In genomic region chr7:148515237-148515636, GRCh38 we compare ENCODE assay signal across 22 cellular contexts.
DNase-seq lines count a peak whose midpoint lies in the region; ATAC-seq and TF ChIP-seq lines count a peak whose summit lies in the region.
"Had no signal": no experiment of that assay in that cellular context is flagged by ENCODE, and none has a peak within 500 bp of the region (broad histone marks: within the 10 kb centered on the region; RNA-seq: fewer than 3 reads in every experiment).

No MANE protein-coding gene starts in this region.

- H3K9me2 ChIP-seq in Karpas-422 (replicated peaks; ENCODE audit: insufficient read depth, low read length), result no peaks in the 10 kb centered on the region

- H3K9me3 ChIP-seq in Karpas-422 (ENCODE audit: low read length) (no peaks in the 10 kb centered on the region), colonic mucosa (no peaks in the 10 kb centered on the region), lower lobe of right lung (no peaks in the 10 kb centered on the region)
- H3K9me3 ChIP-seq: BE2C had no signal

- peaks cover 2% of the 10 kb centered on the region; the same call in 1 of the 2 replicates for H3K27me3 ChIP-seq in Karpas-422 (ENCODE audit: low read length)
- H3K27me3 ChIP-seq in mesendoderm (ENCODE audit: insufficient read depth, low read length, poor library complexity), result no peaks in the 10 kb centered on the region
- no peaks in the 10 kb centered on the region for H3K27me3 ChIP-seq in colonic mucosa
- peaks cover 6% of the 10 kb centered on the region for H3K27me3 ChIP-seq in lower lobe of right lung (ENCODE audit: low read depth)
- H3K27me3 ChIP-seq: BE2C had no signal

- no peak overlapping the region for H2BK5ac ChIP-seq in mesendoderm (ENCODE audit: low read length)

- H3K79me1 ChIP-seq in mesendoderm (ENCODE audit: low read length), result no peaks in the 10 kb centered on the region

- H3K79me2 ChIP-seq in Karpas-422 (ENCODE audit: low read length), result no peaks in the 10 kb centered on the region
- no peaks in the 10 kb centered on the region for H3K79me2 ChIP-seq in mesendoderm (ENCODE audit: control insufficient read depth, insufficient read depth, low read length)

- H3K18ac ChIP-seq in mesendoderm (ENCODE audit: low read length), result no peak overlapping the region

- H2AFZ ChIP-seq in Karpas-422 (ENCODE audit: low read length), result peak overlapping the region; percentile 13
- H2AFZ ChIP-seq: PC-9 had no signal

- H3K4me1 ChIP-seq in Karpas-422 (ENCODE audit: low read length) (peaks cover 54% of the 10 kb centered on the region), mesendoderm (ENCODE audit: control insufficient read depth, low read depth, low read length) (peaks cover 2% of the 10 kb centered on the region), colonic mucosa (no peaks in the 10 kb centered on the region), lower lobe of right lung (no peaks in the 10 kb centered on the region)
- H3K4me1 ChIP-seq: BE2C, SJCRH30 had no signal

- H3K36me3 ChIP-seq in Karpas-422 (ENCODE audit: insufficient read depth, low read length), result no peaks in the 10 kb centered on the region
- H3K36me3 ChIP-seq in mesendoderm (ENCODE audit: control insufficient read depth, insufficient read depth, low read length), result no peaks in the 10 kb centered on the region
- H3K36me3 ChIP-seq in colonic mucosa, result no peaks in the 10 kb centered on the region
- no peaks in the 10 kb centered on the region for H3K36me3 ChIP-seq in lower lobe of right lung
- H3K36me3 ChIP-seq: BE2C, SJCRH30 had no signal

- H2BK120ac ChIP-seq in mesendoderm (ENCODE audit: low read depth, low read length), result no peak overlapping the region

- H3K4me3 ChIP-seq in Karpas-422 (ENCODE audit: low read length), result no peak overlapping the region
- no peak overlapping the region for H3K4me3 ChIP-seq in mesendoderm (ENCODE audit: low read length)
- H3K4me3 ChIP-seq in colonic mucosa, result no peak overlapping the region
- no peak overlapping the region for H3K4me3 ChIP-seq in lower lobe of right lung
- H3K4me3 ChIP-seq: PC-9, SJCRH30 had no signal

- no peaks in the 10 kb centered on the region for H4K20me1 ChIP-seq in Karpas-422 (ENCODE audit: insufficient read depth, low read depth, low read length)

- no peak overlapping the region for H4K5ac ChIP-seq in mesendoderm (ENCODE audit: low read length)

- no peak overlapping the region for H4K8ac ChIP-seq in mesendoderm (ENCODE audit: low read depth, low read length)

- intact Hi-C loops in colonic mucosa (cut with DNase I) (no loop called here), lower lobe of right lung (cut with DNase I) (no loop called here)

- no peak overlapping the region for H3K4ac ChIP-seq in mesendoderm (ENCODE audit: low read depth, low read length)

- TF ChIP-seq CTCF in colonic mucosa (IDR thresholded peaks at IDR 0.05), result no peak
- TF ChIP-seq CTCF in lower lobe of right lung (IDR thresholded peaks at IDR 0.05), result no peak

- no peak overlapping the region for H3K23ac ChIP-seq in mesendoderm (ENCODE audit: low read length)

- H3K9ac ChIP-seq in Karpas-422 (ENCODE audit: low read length) (no peak overlapping the region), mesendoderm (ENCODE audit: low read length) (no peak overlapping the region), colonic mucosa (ENCODE audit: low read depth in 2 of 2, low read length in 2 of 2) (no peak overlapping the region)

- no peak overlapping the region for H3K56ac ChIP-seq in mesendoderm (ENCODE audit: low read length)

- H3K4me2 ChIP-seq in Karpas-422 (ENCODE audit: low read depth, low read length, poor library complexity, severe bottlenecking) (peak overlapping the region; percentile 45), mesendoderm (ENCODE audit: low read length) (no peak overlapping the region)
- H3K4me2 ChIP-seq: PC-9 had no signal

- peak; percentile 32 for DNase-seq in A172 (ENCODE audit: low spot score)
- DNase-seq in Karpas-422, result no peak
- DNase-seq in astrocyte of the hippocampus (ENCODE audit: low read depth, low spot score), result peak; percentile 32
- DNase-seq in mesendoderm, result peak; percentile 94
- no peak for DNase-seq in colonic mucosa
- no peak for DNase-seq in lower lobe of right lung
- no peak for DNase-seq in NCI-H1417 (lab: John Stamatoyannopoulos, UW)
- no peak for DNase-seq in amniotic stem cell (lab: John Stamatoyannopoulos, UW)
- DNase-seq: ACHN; BE2C; CD8-positive, alpha-beta memory T cell; DMS 273 treated with DMSO at 0.1 percent for 48 hours; DMS79 treated with DMSO at 0.1 percent for 48 hours; HCEC 1CT; NCI-H1092 treated with DMSO at 0.1 percent for 48 hours; NCI-H146; NCI-H2029 treated with DMSO at 0.1 percent for 48 hours; NCI-H526 treated with DMSO at 0.1 percent for 48 hours; PC-9; SJCRH30 had no signal

- ATAC-seq in lower lobe of right lung, result no peak
- ATAC-seq: Right ventricle myocardium inferior had no signal

- H2AK5ac ChIP-seq in mesendoderm (ENCODE audit: low read length), result no peak overlapping the region

- no CpG with 5 or more reads among the region's 3 CpGs for WGBS in mesendoderm (ENCODE audit: extremely low coverage, insufficient coverage, low lambda C conversion rate)

- H3K27ac ChIP-seq in Karpas-422 (ENCODE audit: low read length) (peak overlapping the region; percentile 62), mesendoderm (ENCODE audit: low read depth, low read length) (peak overlapping the region; percentile 60), colonic mucosa (no peak overlapping the region), lower lobe of right lung (no peak overlapping the region)
- H3K27ac ChIP-seq: 22Rv1, PC-9, SJCRH30 had no signal

- H2BK15ac ChIP-seq in mesendoderm (replicated peaks; ENCODE audit: low read depth), result no peak overlapping the region

Comparison
In these comparisons a context has a peak if more than half of its experiments do, and no peak if none do; other contexts are left out.
1. DNase-seq: peak in A172 (single experiment), astrocyte of the hippocampus (single experiment) and mesendoderm (single experiment); none in Karpas-422 (single experiment), colonic mucosa (single experiment), lower lobe of right lung (single experiment), NCI-H1417 (0 of 3) and amniotic stem cell (single experiment).
2. H3K27ac ChIP-seq: peak in Karpas-422 (single experiment) and mesendoderm (single experiment); none in colonic mucosa (single experiment) and lower lobe of right lung (single experiment).